27 cellular contexts compared by ENCODE assay signal in the genomic region with DNA sequence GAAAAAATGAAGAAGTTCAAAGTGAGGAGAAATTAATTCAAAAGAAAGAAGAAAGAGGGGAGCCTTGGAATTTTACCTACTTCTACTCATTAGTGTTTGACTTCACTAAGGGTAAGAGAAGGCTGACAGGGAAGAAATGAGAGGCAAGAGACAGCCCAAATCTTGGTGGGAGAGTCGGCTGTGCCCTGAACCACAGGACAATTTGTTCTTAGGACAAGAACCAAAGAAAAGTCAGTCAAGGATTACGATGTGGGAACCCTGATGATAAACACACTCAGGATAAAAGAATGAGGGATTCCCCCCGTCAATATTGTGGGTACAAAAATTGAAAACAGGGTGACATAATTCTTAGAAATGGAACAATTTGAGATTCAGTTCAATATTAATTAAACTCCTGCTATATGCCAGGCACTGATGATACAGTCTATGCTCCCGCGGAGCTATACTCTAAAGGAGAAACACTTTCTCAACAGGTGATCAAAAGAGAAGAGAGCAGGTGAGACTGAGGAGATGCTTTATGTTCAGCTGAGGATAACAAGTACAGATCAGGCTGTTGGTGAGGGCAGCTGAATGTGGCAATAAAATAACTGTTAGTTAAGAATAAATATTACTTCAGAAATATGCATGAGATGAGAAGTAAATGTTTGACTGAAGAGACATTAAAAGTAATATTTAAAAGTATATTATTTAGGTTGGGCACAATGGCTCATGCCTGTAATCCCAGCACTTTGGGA.
"Had no signal": no experiment of that assay in that cellular context is flagged by ENCODE, and none has a peak within 500 bp of the region (broad histone marks: within the 10 kb centered on the region; RNA-seq: fewer than 3 reads in every experiment).

No MANE protein-coding gene starts in this region.

- H3K4me1 Mint-ChIP-seq: activated B cell treated with CpG ODN at 0.5 μM for 24 hours; activated CD4-positive, alpha-beta T cell treated with anti-CD3 and anti-CD28 coated beads for 36 hours; activated T-helper 17 cell treated with anti-CD3 and anti-CD28 coated beads, Interleukin-2, amount 50 U/mL, for 72 hours; memory B cell; T-helper 17 cell had no signal

- H3K4me1 ChIP-seq: gastrocnemius medialis, prostate gland had no signal

- H3K27me3 ChIP-seq: adrenal gland, ascending aorta, gastrocnemius medialis, neutrophil, ovary, tibial artery had no signal

- DNase-seq: activated B cell treated with CpG ODN at 0.5 μM for 24 hours; activated CD4-positive, alpha-beta T cell treated with anti-CD3 and anti-CD28 coated beads for 36 hours; activated CD4-positive, alpha-beta T cell treated with anti-CD3 and anti-CD28 coated beads, Interleukin-2, amount 50 U/mL, for 4 hours; activated CD8-positive, alpha-beta memory T cell treated with anti-CD3 and anti-CD28 coated beads for 24 hours; activated CD8-positive, alpha-beta memory T cell treated with anti-CD3 and anti-CD28 coated beads, Interleukin-2, amount 50 U/mL, for 4 hours; activated T-cell treated with anti-CD3 and anti-CD28 coated beads, Interleukin-2, amount 50 U/mL, for 24 hours; effector CD4-positive, alpha-beta T cell; gastrocnemius medialis; hippocampal formation; left cardiac atrium; ovary; substantia nigra; T-helper 17 cell; tibial artery had no signal

- H3K4me3 Mint-ChIP-seq: activated B cell treated with CpG ODN at 0.5 μM for 24 hours; activated CD4-positive, alpha-beta T cell treated with anti-CD3 and anti-CD28 coated beads for 36 hours; activated naive CD8-positive, alpha-beta T cell; activated T-cell treated with anti-CD3 and anti-CD28 coated beads, Interleukin-2, amount 50 U/mL, for 24 hours; activated T-helper 17 cell treated with anti-CD3 and anti-CD28 coated beads, Interleukin-2, amount 50 U/mL, for 72 hours; dendritic cell treated with granulocyte-macrophage colony-stimulating factor and Interleukin-4, amounts not matched to agents 40 ng/mL and 50 ng/mL, for 4 days; memory B cell; nephron; stimulated activated naive CD8-positive, alpha-beta T cell treated with anti-CD3 and anti-CD28 coated beads, Interleukin-15, Interleukin-2, amounts not matched to agents 100 ng/mL and 50 ng/mL, for 24 hours; T-helper 17 cell had no signal

- H3K27ac ChIP-seq: adrenal gland, gastrocnemius medialis, neutrophil, ovary, prostate gland, tibial artery had no signal

- H3K4me3 ChIP-seq: adrenal gland, ascending aorta, gastrocnemius medialis, ovary, prostate gland, tibial artery had no signal

- H3K27ac Mint-ChIP-seq: activated B cell treated with CpG ODN at 0.5 μM for 24 hours; activated CD4-positive, alpha-beta T cell treated with anti-CD3 and anti-CD28 coated beads for 36 hours; activated naive CD8-positive, alpha-beta T cell; activated T-cell treated with anti-CD3 and anti-CD28 coated beads, Interleukin-2, amount 50 U/mL, for 24 hours; activated T-helper 17 cell treated with anti-CD3 and anti-CD28 coated beads, Interleukin-2, amount 50 U/mL, for 72 hours; dendritic cell treated with granulocyte-macrophage colony-stimulating factor and Interleukin-4, amounts not matched to agents 40 ng/mL and 50 ng/mL, for 4 days; memory B cell; stimulated activated naive CD8-positive, alpha-beta T cell treated with anti-CD3 and anti-CD28 coated beads, Interleukin-15, Interleukin-2, amounts not matched to agents 100 ng/mL and 50 ng/mL, for 24 hours; T-helper 17 cell had no signal

- H3K27me3 Mint-ChIP-seq: activated B cell treated with CpG ODN at 0.5 μM for 24 hours; activated CD4-positive, alpha-beta T cell treated with anti-CD3 and anti-CD28 coated beads for 36 hours; activated naive CD8-positive, alpha-beta T cell; activated T-cell treated with anti-CD3 and anti-CD28 coated beads, Interleukin-2, amount 50 U/mL, for 24 hours; activated T-helper 17 cell treated with anti-CD3 and anti-CD28 coated beads, Interleukin-2, amount 50 U/mL, for 72 hours; dendritic cell treated with granulocyte-macrophage colony-stimulating factor and Interleukin-4, amounts not matched to agents 40 ng/mL and 50 ng/mL, for 4 days; memory B cell; stimulated activated naive CD8-positive, alpha-beta T cell treated with anti-CD3 and anti-CD28 coated beads, Interleukin-15, Interleukin-2, amounts not matched to agents 100 ng/mL and 50 ng/mL, for 24 hours; T-helper 17 cell had no signal

- H3K36me3 Mint-ChIP-seq: activated naive CD8-positive, alpha-beta T cell; memory B cell had no signal

- H3K36me3 ChIP-seq: adrenal gland, ascending aorta, gastrocnemius medialis, neutrophil, ovary, prostate gland, tibial artery had no signal

- H3K9me3 Mint-ChIP-seq: activated T-helper 17 cell treated with anti-CD3 and anti-CD28 coated beads, Interleukin-2, amount 50 U/mL, for 72 hours; dendritic cell treated with granulocyte-macrophage colony-stimulating factor and Interleukin-4, amounts not matched to agents 40 ng/mL and 50 ng/mL, for 4 days; nephron had no signal

- FAIRE-seq: endometrium, islet of Langerhans, urothelium cell line had no signal

- H3K9me3 ChIP-seq: adrenal gland, ascending aorta, gastrocnemius medialis, neutrophil, ovary, prostate gland, tibial artery had no signal
